In the genomic region with DNA sequence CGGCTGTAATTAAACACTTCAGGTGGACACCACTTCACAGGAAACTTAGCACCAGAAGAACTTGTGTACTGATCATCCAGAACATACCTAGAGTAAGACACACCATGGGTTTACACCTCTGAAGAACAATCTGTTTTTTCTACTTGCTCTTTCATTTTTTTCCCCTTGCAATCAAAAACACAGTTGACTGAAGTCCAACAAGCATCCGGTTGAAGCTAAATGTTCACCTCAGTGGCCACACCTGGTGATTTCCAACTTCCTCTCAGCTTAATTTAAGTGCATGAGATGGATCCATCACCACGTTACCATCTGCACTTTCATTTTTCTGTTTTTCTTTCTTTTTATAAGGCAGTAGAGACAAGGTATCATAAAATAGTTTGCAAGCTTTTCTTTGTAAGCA, we compare ENCODE assay signal across 10 cellular contexts. TPM values are rescaled to one million over a fixed set of nuclear protein-coding genes. Genes with fewer than 3 reads are reported as not detected.
DNase-seq lines count a peak whose midpoint lies in the region; ATAC-seq, FAIRE-seq and TF ChIP-seq lines count a peak whose summit lies in the region.
"Had no signal": no experiment of that assay in that cellular context is flagged by ENCODE, and none has a peak within 500 bp of the region (broad histone marks: within the 10 kb centered on the region; RNA-seq: fewer than 3 reads in every experiment).

No MANE protein-coding gene starts in this region.

- H3K9me3 ChIP-seq in CD8-positive, alpha-beta memory T cell (ENCODE audit: low read length), result no peaks in the 10 kb centered on the region
- H3K9me3 ChIP-seq in T-helper 17 cell (ENCODE audit: control insufficient read depth, low read length, poor library complexity, severe bottlenecking) (no peaks in the 10 kb centered on the region), hepatocyte (ENCODE audit: low read depth) (no peaks in the 10 kb centered on the region), gastrocnemius medialis (no peaks in the 10 kb centered on the region), pancreas (no peaks in the 10 kb centered on the region)

- H3K27ac Mint-ChIP-seq in CD8-positive, alpha-beta memory T cell, result peak overlapping the region; percentile 34 to 99 (median 92)
- no peak overlapping the region for H3K27ac Mint-ChIP-seq in T-helper 17 cell

- intact Hi-C loops in gastrocnemius medialis (cut with DNase I; ENCODE audit: low total_unique reads) (no loop called here), pancreas (cut with DNase I) (no loop called here)

- peaks cover 0 to 2% (median 0%) of the 10 kb centered on the region in 3 donors for H3K36me3 Mint-ChIP-seq in CD8-positive, alpha-beta memory T cell
- no peaks in the 10 kb centered on the region for H3K36me3 Mint-ChIP-seq in T-helper 17 cell (ENCODE audit: low read depth)

- WGBS in hepatocyte (ENCODE audit: low lambda C conversion rate, missing lambda C conversion rate), result 83% methylated on average over 3 of the region's 3 CpGs
- 71 to 73% methylated on average over 3 of the region's 3 CpGs for WGBS in pancreas, 2 donors

- peak overlapping the region; percentile 4 for H3K27ac ChIP-seq in CD8-positive, alpha-beta memory T cell (ENCODE audit: low read depth, low read length)
- H3K27ac ChIP-seq in hepatocyte (no peak overlapping the region), gastrocnemius medialis (no peak overlapping the region), pancreas (no peak overlapping the region)
- H3K27ac ChIP-seq: SK-N-MC had no signal

- H3K4me1 Mint-ChIP-seq in CD8-positive, alpha-beta memory T cell, result peaks cover 63 to 73% (median 71%) of the 10 kb centered on the region in 3 donors
- H3K4me1 Mint-ChIP-seq in T-helper 17 cell, result peaks cover 57% of the 10 kb centered on the region

- POLR2A ChIA-PET in CD8-positive, alpha-beta memory T cell (lab: Charles Lee), result interaction anchor here (1.2 to 3.3 kb wide), 4 partner anchors 10 to 203 kb away, joined by 3 to 20 read pairs (median 4); no protein-coding TSS in a partner anchor

- CTCF ChIA-PET in CD8-positive, alpha-beta memory T cell (lab: Charles Lee), result interaction anchor here (0.8 to 7.0 kb wide), 7 partner anchors 12 to 107 kb away, joined by 3 to 109 read pairs (median 9); no protein-coding TSS in a partner anchor

- TF ChIP-seq CTCF in hepatocyte (IDR thresholded peaks at IDR 0.05; ENCODE audit: poor library complexity), result no peak
- TF ChIP-seq CTCF in gastrocnemius medialis (IDR thresholded peaks at IDR 0.05 in 4 of 5, conservative IDR thresholded peaks at IDR 0.05 in 1 of 5), result no peak
- TF ChIP-seq CTCF in pancreas (IDR thresholded peaks at IDR 0.05), result no peak

- H3K4me3 ChIP-seq in CD8-positive, alpha-beta memory T cell (ENCODE audit: low read length), result peak overlapping the region; percentile 23
- no peak overlapping the region for H3K4me3 ChIP-seq in hepatocyte
- H3K4me3 ChIP-seq in gastrocnemius medialis, result no peak overlapping the region
- H3K4me3 ChIP-seq in pancreas, result no peak overlapping the region
- H3K4me3 ChIP-seq: SK-N-MC had no signal

- H3K79me2 ChIP-seq in hepatocyte, result no peaks in the 10 kb centered on the region

- in situ Hi-C loops in gastrocnemius medialis (cut with MboI; ENCODE audit: low sequenced_read_pairs in 4 of 4), result no loop called here

- H3K4me3 Mint-ChIP-seq in CD8-positive, alpha-beta memory T cell, result peak overlapping the region; percentile 41 to 74 (median 68)
- peak overlapping the region; percentile 47 for H3K4me3 Mint-ChIP-seq in T-helper 17 cell

- no peaks in the 10 kb centered on the region for H3K27me3 ChIP-seq in CD8-positive, alpha-beta memory T cell (ENCODE audit: insufficient read depth, low read length, poor library complexity, severe bottlenecking)
- H3K27me3 ChIP-seq in hepatocyte, result no peaks in the 10 kb centered on the region
- no peaks in the 10 kb centered on the region for H3K27me3 ChIP-seq in gastrocnemius medialis
- H3K27me3 ChIP-seq in pancreas, result no peaks in the 10 kb centered on the region

- no peaks in the 10 kb centered on the region for H3K36me3 ChIP-seq in CD8-positive, alpha-beta memory T cell (ENCODE audit: insufficient read depth, low read length)
- H3K36me3 ChIP-seq in hepatocyte (replicated peaks; ENCODE audit: insufficient read depth, low read depth) (no peaks in the 10 kb centered on the region), gastrocnemius medialis (peaks cover 0 to 12% of the 10 kb centered on the region in 2 donors), pancreas (no peaks in the 10 kb centered on the region)

- no peaks in the 10 kb centered on the region for H3K27me3 Mint-ChIP-seq in CD8-positive, alpha-beta memory T cell
- H3K27me3 Mint-ChIP-seq in T-helper 17 cell, result no peaks in the 10 kb centered on the region

- no peak overlapping the region for H3K4me2 ChIP-seq in hepatocyte

- H3K9me2 ChIP-seq in hepatocyte (replicated peaks; ENCODE audit: insufficient read depth), result no peaks in the 10 kb centered on the region

- ATAC-seq in GM19035 (IDR thresholded peaks at IDR 0.05; ENCODE audit: unreplicated experiment) (peak; percentile 83), HG02970 (IDR thresholded peaks at IDR 0.05; ENCODE audit: low FRiP score, unreplicated experiment) (peak; percentile 73), T-helper 17 cell (peak; percentile 79), gastrocnemius medialis (no peak), pancreas (no peak)

- FAIRE-seq in pancreas (lab: Jason Lieb, UNC), result no peak

- H3K9me3 Mint-ChIP-seq in CD8-positive, alpha-beta memory T cell, result no peaks in the 10 kb centered on the region

- DNase-seq in CD8-positive, alpha-beta memory T cell, result peak in 3 of 5 donors; percentile 62 to 81 (median 72)
- DNase-seq in T-helper 17 cell (no peak), hepatocyte (ENCODE audit: low spot score) (no peak), NCI-H345 (lab: John Stamatoyannopoulos, UW) (no peak), gastrocnemius medialis (no peak), pancreas (no peak)
- DNase-seq: DMS79 treated with DMSO at 0.1 percent for 48 hours had no signal

- H4K20me1 ChIP-seq in hepatocyte (ENCODE audit: insufficient read depth, poor library complexity, severe bottlenecking), result no peaks in the 10 kb centered on the region

- H2AFZ ChIP-seq in hepatocyte, result no peak overlapping the region

- peaks cover 67% of the 10 kb centered on the region for H3K4me1 ChIP-seq in CD8-positive, alpha-beta memory T cell (ENCODE audit: insufficient read depth, low read length)
- no peaks in the 10 kb centered on the region for H3K4me1 ChIP-seq in hepatocyte (ENCODE audit: insufficient read depth)
- no peaks in the 10 kb centered on the region for H3K4me1 ChIP-seq in gastrocnemius medialis
- no peaks in the 10 kb centered on the region for H3K4me1 ChIP-seq in pancreas

- no peak for TF ChIP-seq POLR2A in gastrocnemius medialis (IDR thresholded peaks at IDR 0.05)

RNA-seq across cellular contexts. Expression of a gene that starts 4.9 kb away (rescaled TPM):
- 1 to 10 TPM; 6.0 to 6.4 TPM for total RNA-seq in CD8-positive, alpha-beta memory T cell
- 70.0 TPM for polyA plus RNA-seq in CD8-positive, alpha-beta memory T cell
- total RNA-seq in T-helper 17 cell (10 to 100 TPM; 52.4 to 53.2 TPM), hepatocyte (0.40 and 1.5 TPM in 2 replicates), gastrocnemius medialis (under 1 TPM in 2 of 4 donors, not detected in 2; 0.66 to 0.81 TPM), pancreas (1 to 10 TPM in 1 of 6 donors, under 1 TPM in 5; 0.51 to 1.6 (median 0.81) TPM)
- polyA plus RNA-seq in hepatocyte (0.18 and 0.76 TPM in 2 replicates), pancreas (under 1 TPM; 0.46 to 0.70 TPM)

Comparison
In these comparisons a context has a peak if more than half of its experiments do, and no peak if none do; other contexts are left out.
1. DNase-seq: peak in CD8-positive, alpha-beta memory T cell (3 of 5); none in T-helper 17 cell (0 of 3), hepatocyte (single experiment), NCI-H345 (single experiment), gastrocnemius medialis (0 of 2) and pancreas (0 of 6).
2. ATAC-seq: peak in GM19035 (single experiment), HG02970 (single experiment) and T-helper 17 cell (single experiment); none in gastrocnemius medialis (0 of 2) and pancreas (0 of 4).
3. RNA of a gene that starts 4.9 kb away (total RNA-seq): 52.4 to 53.2 TPM in T-helper 17 cell; 6.0 to 6.4 TPM in CD8-positive, alpha-beta memory T cell, 0.40 to 1.5 TPM in hepatocyte, 0.51 to 1.6 TPM in pancreas and 0.66 to 0.81 TPM in gastrocnemius medialis; every median in the first group is over 4 times any median in the second.